12 cellular contexts compared by ENCODE assay signal in genomic region chr15:58474741-58475323, GRCh38. TPM values are rescaled to one million over a fixed set of nuclear protein-coding genes. Genes with fewer than 3 reads are reported as not detected.
DNase-seq lines count a peak whose midpoint lies in the region; ATAC-seq, FAIRE-seq and TF ChIP-seq lines count a peak whose summit lies in the region.
"Had no signal": no experiment of that assay in that cellular context is flagged by ENCODE, and none has a peak within 500 bp of the region (broad histone marks: within the 10 kb centered on the region; RNA-seq: fewer than 3 reads in every experiment).

No MANE protein-coding gene starts in this region.

- TF ChIP-seq CTCF in RWPE2 (IDR thresholded peaks at IDR 0.05; ENCODE audit: poor library complexity, severe bottlenecking) (no peak), endothelial cell of umbilical vein (IDR thresholded peaks at IDR 0.05; ENCODE audit: extremely low read depth in 1 of 2, insufficient read depth in 1 of 2, low read depth in 1 of 2, low read length in 2 of 2) (no peak)

- no peaks in the 10 kb centered on the region for H3K9me3 Mint-ChIP-seq in activated naive CD4-positive, alpha-beta T cell treated with anti-CD3 and anti-CD28 coated beads, Interleukin-2, amount 50 U/mL, for 24 hours
- H3K9me3 Mint-ChIP-seq in stimulated activated naive CD8-positive, alpha-beta T cell treated with anti-CD3 and anti-CD28 coated beads, Interleukin-15, amount 100 ng/mL, for 72 hours = no peaks in the 10 kb centered on the region

- H2AFZ ChIP-seq in endothelial cell of umbilical vein (ENCODE audit: low read depth, low read length) = no peak overlapping the region

- no peak for DNase-seq in activated naive CD4-positive, alpha-beta T cell treated with Interleukin-2 at 50 U/mL for 16 hours
- no peak for DNase-seq in RWPE2 (ENCODE audit: low spot score)
- no peak for DNase-seq in endothelial cell of umbilical vein (ENCODE audit: low read depth, low spot score)
- no peak for DNase-seq in stimulated activated naive CD8-positive, alpha-beta T cell treated with anti-CD3 and anti-CD28 coated beads, Interleukin-15, amount 100 ng/mL, for 72 hours
- no peak for DNase-seq in SW 1271 (lab: John Stamatoyannopoulos, UW)
- no peak for DNase-seq in NCI-H2227 (lab: John Stamatoyannopoulos, UW; ENCODE audit: unreplicated experiment)
- no peak for DNase-seq in SHP77 (lab: John Stamatoyannopoulos, UW)
- DNase-seq: effector CD4-positive, alpha-beta T cell; kidney glomerular epithelial cell; occipital lobe had no signal

- H3K27ac ChIP-seq in RWPE2 (ENCODE audit: poor library complexity, severe bottlenecking) (peak overlapping the region; percentile 2), endothelial cell of umbilical vein (ENCODE audit: insufficient read depth, low read depth, low read length) (peak overlapping the region; percentile 14)

- POLR2A ChIA-PET in endothelial cell of umbilical vein (lab: Charles Lee) = no interaction called here

- CTCF ChIA-PET in endothelial cell of umbilical vein (lab: Charles Lee) = interaction anchor here (1.1 kb wide), 2 partner anchors 17 to 72 kb away, joined by 3 read pairs; no protein-coding TSS in a partner anchor

- H3K27me3 ChIP-seq in RWPE2 (ENCODE audit: insufficient read depth, poor library complexity, severe bottlenecking) (no peaks in the 10 kb centered on the region), endothelial cell of umbilical vein (ENCODE audit: control insufficient read depth in 2 of 2, insufficient read depth in 2 of 2, low read length in 2 of 2) (no peaks in the 10 kb centered on the region)

- H4K20me1 ChIP-seq in endothelial cell of umbilical vein (replicated peaks; ENCODE audit: control insufficient read depth, extremely low read depth, insufficient read depth, low read length) = no peaks in the 10 kb centered on the region

- no peak for TF ChIP-seq POLR2A in endothelial cell of umbilical vein (IDR thresholded peaks at IDR 0.05; ENCODE audit: low read depth, low read length)

- H3K4me3 Mint-ChIP-seq in activated naive CD4-positive, alpha-beta T cell treated with anti-CD3 and anti-CD28 coated beads, Interleukin-2, amount 50 U/mL, for 24 hours = no peak overlapping the region
- H3K4me3 Mint-ChIP-seq in stimulated activated naive CD8-positive, alpha-beta T cell treated with anti-CD3 and anti-CD28 coated beads, Interleukin-15, amount 100 ng/mL, for 72 hours = peak overlapping the region; percentile 44 to 79

- FAIRE-seq in endothelial cell of umbilical vein (lab: Jason Lieb, UNC) = no peak

- no peaks in the 10 kb centered on the region for H3K9me1 ChIP-seq in endothelial cell of umbilical vein (replicated peaks; ENCODE audit: control insufficient read depth, extremely low read depth, insufficient read depth, low read length)

- H3K4me1 ChIP-seq in RWPE2 (ENCODE audit: insufficient read depth, poor library complexity, severe bottlenecking) (peaks cover 30% of the 10 kb centered on the region), endothelial cell of umbilical vein (ENCODE audit: control insufficient read depth, extremely low read depth, insufficient read depth, low read length) (peaks cover 30% of the 10 kb centered on the region)

- peaks cover 56% of the 10 kb centered on the region for H3K4me1 Mint-ChIP-seq in activated naive CD4-positive, alpha-beta T cell treated with anti-CD3 and anti-CD28 coated beads, Interleukin-2, amount 50 U/mL, for 24 hours
- H3K4me1 Mint-ChIP-seq in stimulated activated naive CD8-positive, alpha-beta T cell treated with anti-CD3 and anti-CD28 coated beads, Interleukin-15, amount 100 ng/mL, for 72 hours = peaks cover 80% of the 10 kb centered on the region

- H3K36me3 ChIP-seq in RWPE2 (ENCODE audit: low read depth) = no peaks in the 10 kb centered on the region
- H3K36me3 ChIP-seq in endothelial cell of umbilical vein (ENCODE audit: control insufficient read depth in 2 of 2, extremely low read depth in 1 of 2, insufficient read depth in 2 of 2, low read length in 2 of 2) = no peaks in the 10 kb centered on the region

- H3K9me3 ChIP-seq in RWPE2 (ENCODE audit: severe bottlenecking) (no peaks in the 10 kb centered on the region), endothelial cell of umbilical vein (replicated peaks; ENCODE audit: control insufficient read depth, insufficient read depth, low read length) (no peaks in the 10 kb centered on the region)

- dilution Hi-C loops in endothelial cell of umbilical vein (cut with MboI; ENCODE audit: extremely low pct_ligation_motif_present, low sequenced_read_pairs) = no loop called here

- H3K4me3 ChIP-seq in RWPE2 (ENCODE audit: severe bottlenecking) = no peak overlapping the region
- H3K4me3 ChIP-seq in endothelial cell of umbilical vein (replicated peaks in 1 of 3; ENCODE audit: insufficient read depth in 1 of 3, low read depth in 1 of 3, low read length in 3 of 3) = no peak overlapping the region

- BruUV-seq in endothelial cell of umbilical vein (replicated peaks; lab: Mats Ljungman, UMichigan) = no TSS peak

- no peaks in the 10 kb centered on the region for H3K79me2 ChIP-seq in endothelial cell of umbilical vein (ENCODE audit: control insufficient read depth, insufficient read depth, low read length)

- H3K4me2 ChIP-seq in endothelial cell of umbilical vein (ENCODE audit: insufficient read depth, low read length) = no peak overlapping the region

- no peaks in the 10 kb centered on the region for H3K36me3 Mint-ChIP-seq in activated naive CD4-positive, alpha-beta T cell treated with anti-CD3 and anti-CD28 coated beads, Interleukin-2, amount 50 U/mL, for 24 hours

- intact Hi-C loops in endothelial cell of umbilical vein (cut with micrococcal nuclease) = no loop called here

- no peak overlapping the region for H3K9ac ChIP-seq in endothelial cell of umbilical vein (replicated peaks; ENCODE audit: extremely low read depth, insufficient read depth, low read length)

- ATAC-seq in RWPE2 (ENCODE audit: low read depth) = no peak
- no peak for ATAC-seq in stimulated activated naive CD8-positive, alpha-beta T cell treated with anti-CD3 and anti-CD28 coated beads, Interleukin-15, amount 100 ng/mL, for 72 hours

- H3K27ac Mint-ChIP-seq in activated naive CD4-positive, alpha-beta T cell treated with anti-CD3 and anti-CD28 coated beads, Interleukin-2, amount 50 U/mL, for 24 hours = peak overlapping the region; percentile 65
- H3K27ac Mint-ChIP-seq in stimulated activated naive CD8-positive, alpha-beta T cell treated with anti-CD3 and anti-CD28 coated beads, Interleukin-15, amount 100 ng/mL, for 72 hours = peak overlapping the region; percentile 81 to 84

- H3K27me3 Mint-ChIP-seq in activated naive CD4-positive, alpha-beta T cell treated with anti-CD3 and anti-CD28 coated beads, Interleukin-2, amount 50 U/mL, for 24 hours = no peaks in the 10 kb centered on the region
- H3K27me3 Mint-ChIP-seq in stimulated activated naive CD8-positive, alpha-beta T cell treated with anti-CD3 and anti-CD28 coated beads, Interleukin-15, amount 100 ng/mL, for 72 hours = no peaks in the 10 kb centered on the region

TF ChIP-seq in endothelial cell of umbilical vein, 7 proteins besides CTCF, POLR2A, EP300 and RAD21:
- TF ChIP-seq POLR2AphosphoS5 (IDR thresholded peaks at IDR 0.05; ENCODE audit: insufficient read depth, low read depth, low read length) (no peak), EZH2 (IDR thresholded peaks at IDR 0.05; ENCODE audit: borderline replicate concordance, low read depth, low read length, severe bottlenecking) (no peak), JUN (IDR thresholded peaks at IDR 0.05; ENCODE audit: borderline replicate concordance, insufficient read depth, insufficient read length, low read depth) (no peak), MYC (IDR thresholded peaks at IDR 0.05; ENCODE audit: low read depth, low read length) (no peak), GATA2 (IDR thresholded peaks at IDR 0.05; ENCODE audit: insufficient read depth, insufficient read length, low read depth, low read length) (no peak), MAX (IDR thresholded peaks at IDR 0.05; ENCODE audit: insufficient read depth, insufficient read length) (no peak)

RNA-seq across cellular contexts. Expression of gene LIPC, which starts 43.0 kb away (rescaled TPM):
- total RNA-seq in endothelial cell of umbilical vein = not detected in 2 replicates
- polyA plus RNA-seq in endothelial cell of umbilical vein = not detected in 2 replicates
- 0.04 TPM in 1 of 2 replicates, not detected in the other for polyA plus RNA-seq in endothelial cell of umbilical vein (2011; cell fraction: cytosol; rRNA removed)
- not detected in 2 replicates for polyA plus RNA-seq in endothelial cell of umbilical vein (2011; cell fraction: nucleus; rRNA removed)
- polyA plus RNA-seq in endothelial cell of umbilical vein (2012) = not detected in 2 replicates
- not detected in 2 replicates for polyA minus RNA-seq in endothelial cell of umbilical vein
- polyA minus RNA-seq in endothelial cell of umbilical vein (2011; cell fraction: cytosol; rRNA and poly(A)+ RNA removed) = not detected
- not detected in 2 replicates for polyA minus RNA-seq in endothelial cell of umbilical vein (2011; cell fraction: nucleus; rRNA and poly(A)+ RNA removed)
- total RNA-seq: HT-29 had no signal
